ENCODE assay signal across 39 cellular contexts in the genomic region with DNA sequence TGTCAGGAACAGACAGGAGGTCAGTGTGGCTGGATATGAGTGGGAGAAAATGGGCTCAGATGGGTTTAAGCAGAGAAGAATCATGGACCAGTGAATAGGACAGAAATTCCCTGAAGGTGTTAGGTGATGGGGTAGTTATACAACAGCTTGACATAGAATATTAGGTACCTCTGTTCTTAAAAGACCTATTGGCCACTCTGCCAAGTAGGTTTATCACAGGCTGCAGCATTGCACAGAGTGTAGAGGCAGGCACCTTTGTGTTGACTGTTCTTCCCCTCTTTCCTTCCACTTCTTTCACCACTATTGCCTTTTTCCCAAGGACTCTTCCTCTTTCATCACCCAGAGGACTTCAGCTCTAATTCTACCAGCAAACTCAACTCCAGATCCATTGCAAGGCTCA.
"Had no signal": no experiment of that assay in that cellular context is flagged by ENCODE, and none has a peak within 500 bp of the region (broad histone marks: within the 10 kb centered on the region; RNA-seq: fewer than 3 reads in every experiment).

No MANE protein-coding gene starts in this region.

- H3K4me1 ChIP-seq: adrenal gland, ascending aorta, body of pancreas, breast epithelium had no signal

- ATAC-seq: activated naive CD4-positive, alpha-beta T cell treated with anti-CD3 and anti-CD28 coated beads, Interleukin-2, amount 50 U/mL, for 72 hours; activated naive CD8-positive, alpha-beta T cell treated with anti-CD3 and anti-CD28 coated beads, Interleukin-2, amount 50 U/mL, for 24 hours; activated T-cell treated with anti-CD3 and anti-CD28 coated beads, Interleukin-2, amount 50 U/mL, for 4 hours; activated T-cell treated with anti-CD3 and anti-CD28 coated beads, Interleukin-2, amount 50 U/mL, for 72 hours; activated T-helper 17 cell treated with anti-CD3 and anti-CD28 coated beads, Interleukin-2, amount 50 U/mL, for 72 hours; body of pancreas had no signal

- H3K27me3 Mint-ChIP-seq: brain had no signal

- H3K4me3 Mint-ChIP-seq: activated naive CD4-positive, alpha-beta T cell treated with anti-CD3 and anti-CD28 coated beads for 36 hours; activated naive CD4-positive, alpha-beta T cell treated with anti-CD3 and anti-CD28 coated beads, Interleukin-2, amount 10 ng/mL, durations not matched to agents 7 days and 5 days; activated naive CD4-positive, alpha-beta T cell treated with anti-CD3 and anti-CD28 coated beads, Interleukin-2, amount 50 U/mL, for 24 hours; activated naive CD8-positive, alpha-beta T cell; activated naive CD8-positive, alpha-beta T cell treated with anti-CD3 and anti-CD28 coated beads for 36 hours; activated naive CD8-positive, alpha-beta T cell treated with anti-CD3 and anti-CD28 coated beads, Interleukin-2, amount 10 ng/mL, durations not matched to agents 7 days and 5 days; activated naive CD8-positive, alpha-beta T cell treated with anti-CD3 and anti-CD28 coated beads, Interleukin-2, amount 50 U/mL, for 24 hours; activated T-cell treated with anti-CD3 and anti-CD28 coated beads, Interleukin-2, amount 50 U/mL, for 24 hours; activated T-cell treated with anti-CD3 and anti-CD28 coated beads, Interleukin-2, amount 50 U/mL, for 4 hours; activated T-cell treated with anti-CD3 and anti-CD28 coated beads, Interleukin-2, amount 50 U/mL, for 72 hours; activated T-helper 1 cell treated with anti-CD3 and anti-CD28 coated beads, Interleukin-12 subunit alpha, Interleukin-12 subunit beta, Interleukin-2, Interleukin-4 antibody, amounts not matched to agents 30 ng/mL and 10 ng/mL and 1 ng/mL, durations not matched to agents 14 hours and 24 hours and 36 hours; activated T-helper 17 cell treated with anti-CD3 and anti-CD28 coated beads, Interleukin-2, amount 50 U/mL, for 72 hours; brain; central memory CD8-positive, alpha-beta T cell had no signal

- H3K9me3 Mint-ChIP-seq: activated naive CD4-positive, alpha-beta T cell treated with anti-CD3 and anti-CD28 coated beads for 36 hours; activated naive CD4-positive, alpha-beta T cell treated with anti-CD3 and anti-CD28 coated beads, Interleukin-2, amount 10 ng/mL, durations not matched to agents 7 days and 5 days; activated naive CD4-positive, alpha-beta T cell treated with anti-CD3 and anti-CD28 coated beads, Interleukin-2, amount 50 U/mL, for 24 hours; activated naive CD8-positive, alpha-beta T cell treated with anti-CD3 and anti-CD28 coated beads for 36 hours; activated naive CD8-positive, alpha-beta T cell treated with anti-CD3 and anti-CD28 coated beads, Interleukin-2, amount 10 ng/mL, durations not matched to agents 7 days and 5 days; activated T-cell treated with anti-CD3 and anti-CD28 coated beads, Interleukin-2, amount 50 U/mL, for 24 hours; activated T-cell treated with anti-CD3 and anti-CD28 coated beads, Interleukin-2, amount 50 U/mL, for 4 hours; activated T-cell treated with anti-CD3 and anti-CD28 coated beads, Interleukin-2, amount 50 U/mL, for 72 hours; activated T-helper 1 cell treated with anti-CD3 and anti-CD28 coated beads, Interleukin-12 subunit alpha, Interleukin-12 subunit beta, Interleukin-2, Interleukin-4 antibody, amounts not matched to agents 30 ng/mL and 10 ng/mL and 1 ng/mL, durations not matched to agents 14 hours and 24 hours and 36 hours; activated T-helper 17 cell treated with anti-CD3 and anti-CD28 coated beads, Interleukin-2, amount 50 U/mL, for 72 hours; activated T-helper 2 cell treated with anti-CD3 and anti-CD28 coated beads, Interferon-gamma antibody, Interleukin-2, Interleukin-4, amounts not matched to agents 10 μg/mL and 5 μg/mL and 100 μg/mL, durations not matched to agents 14 hours and 24 hours and 36 hours; central memory CD8-positive, alpha-beta T cell had no signal

- H3K27ac ChIP-seq: adrenal gland, ascending aorta, body of pancreas, brain microvascular endothelial cell, breast epithelium, cardiac muscle cell had no signal

- H3K36me3 ChIP-seq: adrenal gland, ascending aorta, brain microvascular endothelial cell, breast epithelium, cardiac muscle cell had no signal

- H3K27ac Mint-ChIP-seq: activated naive CD4-positive, alpha-beta T cell treated with anti-CD3 and anti-CD28 coated beads for 36 hours; activated naive CD4-positive, alpha-beta T cell treated with anti-CD3 and anti-CD28 coated beads, Interleukin-2, amount 10 ng/mL, durations not matched to agents 7 days and 5 days; activated naive CD4-positive, alpha-beta T cell treated with anti-CD3 and anti-CD28 coated beads, Interleukin-2, amount 50 U/mL, for 24 hours; activated naive CD4-positive, alpha-beta T cell treated with anti-CD3 and anti-CD28 coated beads, Interleukin-2, amount 50 U/mL, for 72 hours; activated naive CD8-positive, alpha-beta T cell; activated naive CD8-positive, alpha-beta T cell treated with anti-CD3 and anti-CD28 coated beads for 36 hours; activated naive CD8-positive, alpha-beta T cell treated with anti-CD3 and anti-CD28 coated beads, Interleukin-2, amount 10 ng/mL, durations not matched to agents 7 days and 5 days; activated naive CD8-positive, alpha-beta T cell treated with anti-CD3 and anti-CD28 coated beads, Interleukin-2, amount 50 U/mL, for 24 hours; activated T-cell treated with anti-CD3 and anti-CD28 coated beads, Interleukin-2, amount 50 U/mL, for 24 hours; activated T-cell treated with anti-CD3 and anti-CD28 coated beads, Interleukin-2, amount 50 U/mL, for 72 hours; activated T-helper 1 cell treated with anti-CD3 and anti-CD28 coated beads, Interleukin-12 subunit alpha, Interleukin-12 subunit beta, Interleukin-2, Interleukin-4 antibody, amounts not matched to agents 30 ng/mL and 10 ng/mL and 1 ng/mL, durations not matched to agents 14 hours and 24 hours and 36 hours; activated T-helper 17 cell treated with anti-CD3 and anti-CD28 coated beads, Interleukin-2, amount 50 U/mL, for 72 hours; activated T-helper 2 cell treated with anti-CD3 and anti-CD28 coated beads, Interferon-gamma antibody, Interleukin-2, Interleukin-4, amounts not matched to agents 10 μg/mL and 5 μg/mL and 100 μg/mL, durations not matched to agents 14 hours and 24 hours and 36 hours; brain had no signal

- H3K4me1 Mint-ChIP-seq: activated naive CD4-positive, alpha-beta T cell treated with anti-CD3 and anti-CD28 coated beads, Interleukin-2, amount 10 ng/mL, durations not matched to agents 7 days and 5 days; activated naive CD4-positive, alpha-beta T cell treated with anti-CD3 and anti-CD28 coated beads, Interleukin-2, amount 50 U/mL, for 24 hours; activated naive CD8-positive, alpha-beta T cell treated with anti-CD3 and anti-CD28 coated beads for 36 hours; activated naive CD8-positive, alpha-beta T cell treated with anti-CD3 and anti-CD28 coated beads, Interleukin-2, amount 10 ng/mL, durations not matched to agents 7 days and 5 days; activated naive CD8-positive, alpha-beta T cell treated with anti-CD3 and anti-CD28 coated beads, Interleukin-2, amount 50 U/mL, for 24 hours; activated T-helper 17 cell treated with anti-CD3 and anti-CD28 coated beads, Interleukin-2, amount 50 U/mL, for 72 hours; central memory CD8-positive, alpha-beta T cell had no signal

- H3K9me3 ChIP-seq: adrenal gland, ascending aorta, body of pancreas, breast epithelium had no signal

- H3K27me3 ChIP-seq: adrenal gland, ascending aorta, body of pancreas, brain microvascular endothelial cell, breast epithelium, cardiac muscle cell had no signal

- DNase-seq: activated effector memory CD4-positive, alpha-beta T cell treated with anti-CD3 and anti-CD28 coated beads, Interleukin-2, amount 50 U/mL, for 16 hours; activated effector memory CD4-positive, alpha-beta T cell treated with Interleukin-2 at 50 U/mL for 16 hours; activated gamma-delta T cell; activated gamma-delta T cell treated with Interleukin-2 at 50 U/mL for 16 hours; activated naive CD4-positive, alpha-beta T cell; activated naive CD4-positive, alpha-beta T cell treated with anti-CD3 and anti-CD28 coated beads for 36 hours; activated naive CD4-positive, alpha-beta T cell treated with anti-CD3 and anti-CD28 coated beads, Interleukin-2, amount 10 ng/mL, durations not matched to agents 7 days and 5 days; activated naive CD4-positive, alpha-beta T cell treated with anti-CD3 and anti-CD28 coated beads, Interleukin-2, amount 50 U/mL, for 16 hours; activated naive CD4-positive, alpha-beta T cell treated with Interleukin-2 at 50 U/mL for 16 hours; activated naive CD8-positive, alpha-beta T cell treated with anti-CD3 and anti-CD28 coated beads for 36 hours; activated naive CD8-positive, alpha-beta T cell treated with anti-CD3 and anti-CD28 coated beads, Interleukin-2, amount 10 ng/mL, durations not matched to agents 7 days and 5 days; activated naive CD8-positive, alpha-beta T cell treated with anti-CD3 and anti-CD28 coated beads, Interleukin-2, amount 50 U/mL, for 24 hours; activated T-cell treated with anti-CD3 and anti-CD28 coated beads for 4 hours; activated T-cell treated with anti-CD3 and anti-CD28 coated beads, Interleukin-2, amount 50 U/mL, for 1 hour; activated T-cell treated with anti-CD3 and anti-CD28 coated beads, Interleukin-2, amount 50 U/mL, for 24 hours; activated T-cell treated with anti-CD3 and anti-CD28 coated beads, Interleukin-2, amount 50 U/mL, for 4 hours; activated T-cell treated with anti-CD3 and anti-CD28 coated beads, Interleukin-2, amount 50 U/mL, for 48 hours; activated T-cell treated with anti-CD3 and anti-CD28 coated beads, Interleukin-2, amount 50 U/mL, for 72 hours; adrenal gland; amniotic stem cell; amygdala; anterior cingulate cortex; aorta; body of pancreas; brain microvascular endothelial cell; caudate nucleus; central memory CD4-positive, alpha-beta T cell; cerebellar nuclear complex had no signal

- H3K36me3 Mint-ChIP-seq: activated naive CD4-positive, alpha-beta T cell treated with anti-CD3 and anti-CD28 coated beads, Interleukin-2, amount 10 ng/mL, durations not matched to agents 7 days and 5 days; activated naive CD4-positive, alpha-beta T cell treated with anti-CD3 and anti-CD28 coated beads, Interleukin-2, amount 50 U/mL, for 24 hours; activated naive CD4-positive, alpha-beta T cell treated with anti-CD3 and anti-CD28 coated beads, Interleukin-2, amount 50 U/mL, for 72 hours; activated naive CD8-positive, alpha-beta T cell; activated naive CD8-positive, alpha-beta T cell treated with anti-CD3 and anti-CD28 coated beads for 36 hours; activated naive CD8-positive, alpha-beta T cell treated with anti-CD3 and anti-CD28 coated beads, Interleukin-2, amount 10 ng/mL, durations not matched to agents 7 days and 5 days had no signal

- H3K4me3 ChIP-seq: adrenal gland, ascending aorta, body of pancreas, breast epithelium, cardiac muscle cell had no signal
